Comparison of ENCODE assay signal across 1 cellular context in the genomic region with DNA sequence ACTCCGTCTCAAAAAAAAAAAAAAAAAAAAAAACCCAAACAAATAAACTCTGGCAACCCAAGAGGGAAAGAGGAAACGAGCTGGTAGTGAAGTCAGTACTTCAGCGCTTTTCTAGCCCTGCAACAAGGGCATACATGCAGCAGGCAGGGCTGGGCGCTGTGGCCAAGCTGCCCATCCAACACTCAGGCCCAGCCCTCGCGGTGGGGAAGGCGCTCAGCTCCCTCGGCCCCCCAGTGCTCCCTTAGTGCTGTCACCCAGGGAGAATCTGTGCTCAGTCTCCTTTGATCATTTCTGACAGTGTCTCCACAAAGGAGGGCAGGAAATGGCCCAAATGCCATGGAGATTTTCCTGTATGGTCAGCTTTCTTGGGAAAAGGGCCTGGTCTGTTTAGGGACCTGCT.
TF ChIP-seq lines count a peak whose summit lies in the region.

No MANE protein-coding gene starts in this region.

TF ChIP-seq in GM23338, 12 proteins besides CTCF, POLR2A, EP300 and RAD21 (continued from another document):
- TF ChIP-seq EZH2phosphoT487 (IDR thresholded peaks at IDR 0.05; ENCODE audit: unreplicated experiment) (no peak), CREB1 (CRISPR knock-in tag; IDR thresholded peaks at IDR 0.05; ENCODE audit: low read depth) (no peak), ZNF114 (CRISPR knock-in tag; IDR thresholded peaks at IDR 0.05) (no peak), JUNB (IDR thresholded peaks at IDR 0.05; ENCODE audit: unreplicated experiment) (no peak)
- TF ChIP-seq, protein P1, sequence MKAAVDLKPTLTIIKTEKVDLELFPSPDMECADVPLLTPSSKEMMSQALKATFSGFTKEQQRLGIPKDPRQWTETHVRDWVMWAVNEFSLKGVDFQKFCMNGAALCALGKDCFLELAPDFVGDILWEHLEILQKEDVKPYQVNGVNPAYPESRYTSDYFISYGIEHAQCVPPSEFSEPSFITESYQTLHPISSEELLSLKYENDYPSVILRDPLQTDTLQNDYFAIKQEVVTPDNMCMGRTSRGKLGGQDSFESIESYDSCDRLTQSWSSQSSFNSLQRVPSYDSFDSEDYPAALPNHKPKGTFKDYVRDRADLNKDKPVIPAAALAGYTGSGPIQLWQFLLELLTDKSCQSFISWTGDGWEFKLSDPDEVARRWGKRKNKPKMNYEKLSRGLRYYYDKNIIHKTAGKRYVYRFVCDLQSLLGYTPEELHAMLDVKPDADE (IDR thresholded peaks at IDR 0.05): no peak
- TF ChIP-seq, protein P2, sequence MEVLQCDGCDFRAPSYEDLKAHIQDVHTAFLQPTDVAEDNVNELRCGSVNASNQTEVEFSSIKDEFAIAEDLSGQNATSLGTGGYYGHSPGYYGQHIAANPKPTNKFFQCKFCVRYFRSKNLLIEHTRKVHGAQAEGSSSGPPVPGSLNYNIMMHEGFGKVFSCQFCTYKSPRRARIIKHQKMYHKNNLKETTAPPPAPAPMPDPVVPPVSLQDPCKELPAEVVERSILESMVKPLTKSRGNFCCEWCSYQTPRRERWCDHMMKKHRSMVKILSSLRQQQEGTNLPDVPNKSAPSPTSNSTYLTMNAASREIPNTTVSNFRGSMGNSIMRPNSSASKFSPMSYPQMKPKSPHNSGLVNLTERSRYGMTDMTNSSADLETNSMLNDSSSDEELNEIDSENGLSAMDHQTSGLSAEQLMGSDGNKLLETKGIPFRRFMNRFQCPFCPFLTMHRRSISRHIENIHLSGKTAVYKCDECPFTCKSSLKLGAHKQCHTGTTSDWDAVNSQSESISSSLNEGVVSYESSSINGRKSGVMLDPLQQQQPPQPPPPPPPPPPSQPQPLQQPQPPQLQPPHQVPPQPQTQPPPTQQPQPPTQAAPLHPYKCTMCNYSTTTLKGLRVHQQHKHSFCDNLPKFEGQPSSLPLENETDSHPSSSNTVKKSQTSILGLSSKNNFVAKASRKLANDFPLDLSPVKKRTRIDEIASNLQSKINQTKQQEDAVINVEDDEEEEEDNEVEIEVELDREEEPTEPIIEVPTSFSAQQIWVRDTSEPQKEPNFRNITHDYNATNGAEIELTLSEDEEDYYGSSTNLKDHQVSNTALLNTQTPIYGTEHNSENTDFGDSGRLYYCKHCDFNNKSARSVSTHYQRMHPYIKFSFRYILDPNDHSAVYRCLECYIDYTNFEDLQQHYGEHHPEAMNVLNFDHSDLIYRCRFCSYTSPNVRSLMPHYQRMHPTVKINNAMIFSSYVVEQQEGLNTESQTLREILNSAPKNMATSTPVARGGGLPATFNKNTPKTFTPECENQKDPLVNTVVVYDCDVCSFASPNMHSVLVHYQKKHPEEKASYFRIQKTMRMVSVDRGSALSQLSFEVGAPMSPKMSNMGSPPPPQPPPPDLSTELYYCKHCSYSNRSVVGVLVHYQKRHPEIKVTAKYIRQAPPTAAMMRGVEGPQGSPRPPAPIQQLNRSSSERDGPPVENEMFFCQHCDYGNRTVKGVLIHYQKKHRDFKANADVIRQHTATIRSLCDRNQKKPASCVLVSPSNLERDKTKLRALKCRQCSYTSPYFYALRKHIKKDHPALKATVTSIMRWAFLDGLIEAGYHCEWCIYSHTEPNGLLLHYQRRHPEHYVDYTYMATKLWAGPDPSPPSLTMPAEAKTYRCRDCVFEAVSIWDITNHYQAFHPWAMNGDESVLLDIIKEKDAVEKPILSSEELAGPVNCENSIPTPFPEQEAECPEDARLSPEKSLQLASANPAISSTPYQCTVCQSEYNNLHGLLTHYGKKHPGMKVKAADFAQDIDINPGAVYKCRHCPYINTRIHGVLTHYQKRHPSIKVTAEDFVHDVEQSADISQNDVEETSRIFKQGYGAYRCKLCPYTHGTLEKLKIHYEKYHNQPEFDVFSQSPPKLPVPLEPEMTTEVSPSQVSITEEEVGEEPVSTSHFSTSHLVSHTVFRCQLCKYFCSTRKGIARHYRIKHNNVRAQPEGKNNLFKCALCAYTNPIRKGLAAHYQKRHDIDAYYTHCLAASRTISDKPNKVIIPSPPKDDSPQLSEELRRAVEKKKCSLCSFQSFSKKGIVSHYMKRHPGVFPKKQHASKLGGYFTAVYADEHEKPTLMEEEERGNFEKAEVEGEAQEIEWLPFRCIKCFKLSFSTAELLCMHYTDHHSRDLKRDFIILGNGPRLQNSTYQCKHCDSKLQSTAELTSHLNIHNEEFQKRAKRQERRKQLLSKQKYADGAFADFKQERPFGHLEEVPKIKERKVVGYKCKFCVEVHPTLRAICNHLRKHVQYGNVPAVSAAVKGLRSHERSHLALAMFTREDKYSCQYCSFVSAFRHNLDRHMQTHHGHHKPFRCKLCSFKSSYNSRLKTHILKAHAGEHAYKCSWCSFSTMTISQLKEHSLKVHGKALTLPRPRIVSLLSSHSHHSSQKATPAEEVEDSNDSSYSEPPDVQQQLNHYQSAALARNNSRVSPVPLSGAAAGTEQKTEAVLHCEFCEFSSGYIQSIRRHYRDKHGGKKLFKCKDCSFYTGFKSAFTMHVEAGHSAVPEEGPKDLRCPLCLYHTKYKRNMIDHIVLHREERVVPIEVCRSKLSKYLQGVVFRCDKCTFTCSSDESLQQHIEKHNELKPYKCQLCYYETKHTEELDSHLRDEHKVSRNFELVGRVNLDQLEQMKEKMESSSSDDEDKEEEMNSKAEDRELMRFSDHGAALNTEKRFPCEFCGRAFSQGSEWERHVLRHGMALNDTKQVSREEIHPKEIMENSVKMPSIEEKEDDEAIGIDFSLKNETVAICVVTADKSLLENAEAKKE (CRISPR knock-in tag; IDR thresholded peaks at IDR 0.05): no peak
